1 cellular context compared by ENCODE assay signal in the genomic region with DNA sequence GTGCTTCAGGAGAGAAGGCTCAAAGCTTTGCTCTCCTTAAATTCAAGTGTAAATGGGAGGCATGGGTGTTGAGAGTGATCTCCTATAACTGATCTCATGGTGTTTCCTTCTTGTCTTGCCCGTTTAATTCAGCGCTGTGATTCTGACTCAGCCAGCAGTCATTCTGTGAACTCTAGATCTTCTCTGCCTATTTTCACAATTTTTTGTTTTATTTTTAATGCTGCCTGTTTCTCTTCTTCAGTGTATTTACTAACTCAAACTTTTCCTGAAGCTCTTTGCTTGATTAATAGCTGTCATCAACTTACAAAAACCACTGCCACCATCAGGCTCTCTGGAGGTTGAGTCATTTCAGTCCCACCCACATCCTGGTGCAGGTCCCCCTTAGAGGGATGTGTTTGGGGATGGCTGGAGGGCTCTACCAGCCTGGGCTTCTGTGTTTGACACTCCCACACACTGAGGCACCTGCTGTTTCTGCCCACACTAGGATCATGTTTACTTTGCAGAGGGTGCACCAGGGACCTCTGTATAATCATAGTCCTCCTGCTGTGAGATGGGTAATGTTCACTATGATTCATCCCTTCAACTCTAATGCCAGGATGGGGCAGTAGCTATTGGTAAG.
TF ChIP-seq lines count a peak whose summit lies in the region.

No MANE protein-coding gene starts in this region.

TF ChIP-seq in GM23338, 12 proteins besides CTCF, POLR2A, EP300 and RAD21 (continued from another document):
- TF ChIP-seq, protein P1, sequence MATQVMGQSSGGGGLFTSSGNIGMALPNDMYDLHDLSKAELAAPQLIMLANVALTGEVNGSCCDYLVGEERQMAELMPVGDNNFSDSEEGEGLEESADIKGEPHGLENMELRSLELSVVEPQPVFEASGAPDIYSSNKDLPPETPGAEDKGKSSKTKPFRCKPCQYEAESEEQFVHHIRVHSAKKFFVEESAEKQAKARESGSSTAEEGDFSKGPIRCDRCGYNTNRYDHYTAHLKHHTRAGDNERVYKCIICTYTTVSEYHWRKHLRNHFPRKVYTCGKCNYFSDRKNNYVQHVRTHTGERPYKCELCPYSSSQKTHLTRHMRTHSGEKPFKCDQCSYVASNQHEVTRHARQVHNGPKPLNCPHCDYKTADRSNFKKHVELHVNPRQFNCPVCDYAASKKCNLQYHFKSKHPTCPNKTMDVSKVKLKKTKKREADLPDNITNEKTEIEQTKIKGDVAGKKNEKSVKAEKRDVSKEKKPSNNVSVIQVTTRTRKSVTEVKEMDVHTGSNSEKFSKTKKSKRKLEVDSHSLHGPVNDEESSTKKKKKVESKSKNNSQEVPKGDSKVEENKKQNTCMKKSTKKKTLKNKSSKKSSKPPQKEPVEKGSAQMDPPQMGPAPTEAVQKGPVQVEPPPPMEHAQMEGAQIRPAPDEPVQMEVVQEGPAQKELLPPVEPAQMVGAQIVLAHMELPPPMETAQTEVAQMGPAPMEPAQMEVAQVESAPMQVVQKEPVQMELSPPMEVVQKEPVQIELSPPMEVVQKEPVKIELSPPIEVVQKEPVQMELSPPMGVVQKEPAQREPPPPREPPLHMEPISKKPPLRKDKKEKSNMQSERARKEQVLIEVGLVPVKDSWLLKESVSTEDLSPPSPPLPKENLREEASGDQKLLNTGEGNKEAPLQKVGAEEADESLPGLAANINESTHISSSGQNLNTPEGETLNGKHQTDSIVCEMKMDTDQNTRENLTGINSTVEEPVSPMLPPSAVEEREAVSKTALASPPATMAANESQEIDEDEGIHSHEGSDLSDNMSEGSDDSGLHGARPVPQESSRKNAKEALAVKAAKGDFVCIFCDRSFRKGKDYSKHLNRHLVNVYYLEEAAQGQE (IDR thresholded peaks at IDR 0.05; ENCODE audit: unreplicated experiment) = no peak
- no peak for TF ChIP-seq ZNF114 (CRISPR knock-in tag; IDR thresholded peaks at IDR 0.05)
- no peak for TF ChIP-seq CREB1 (CRISPR knock-in tag; IDR thresholded peaks at IDR 0.05; ENCODE audit: low read depth)
